In the genomic region with DNA sequence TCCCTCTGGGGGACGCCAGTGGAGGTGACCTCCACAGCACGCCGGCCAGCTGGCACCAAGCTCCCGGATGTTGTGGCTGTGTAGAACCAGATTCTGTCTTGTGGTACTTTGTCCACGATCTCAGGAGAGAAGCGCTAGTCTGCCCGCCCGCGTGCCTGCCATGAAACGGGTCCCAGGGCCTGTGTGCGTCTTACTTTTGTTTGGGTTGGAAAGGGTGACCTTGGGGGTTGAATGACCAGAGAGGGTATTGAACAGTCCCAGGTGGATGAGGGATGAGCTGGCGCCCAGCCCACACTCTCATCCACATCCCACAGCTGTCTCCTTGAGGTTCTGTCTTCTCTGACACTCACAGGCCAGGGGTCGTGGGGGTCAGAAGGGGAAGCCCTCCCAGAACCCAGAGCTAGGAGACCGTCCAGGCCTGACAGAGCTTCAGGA, we compare ENCODE assay signal across 8 cellular contexts.
"Had no signal": no experiment of that assay in that cellular context is flagged by ENCODE, and none has a peak within 500 bp of the region (broad histone marks: within the 10 kb centered on the region; RNA-seq: fewer than 3 reads in every experiment).

No MANE protein-coding gene starts in this region.

- H3K27ac ChIP-seq: esophagus muscularis mucosa, hepatocyte, stomach had no signal

- DNase-seq: activated naive CD4-positive, alpha-beta T cell treated with anti-CD3 and anti-CD28 coated beads, Interleukin-2, amount 50 U/mL, for 16 hours; activated T-cell treated with anti-CD3 and anti-CD28 coated beads for 4 hours; kidney; stimulated activated CD4-positive, alpha-beta T cell treated with anti-CD3 and anti-CD28 coated beads, Interleukin-1b, Interleukin-23, amount 100 ng/mL, for 48 hours; stomach had no signal

- ATAC-seq: activated CD4-positive, CD25-positive, alpha-beta regulatory T cell treated with anti-CD3 and anti-CD28 coated beads, Interleukin-2, amount 50 U/mL, for 24 hours had no signal
